8 cellular contexts compared by ENCODE assay signal in genomic region chr11:62338218-62338617, GRCh38. TPM values are rescaled to one million over a fixed set of nuclear protein-coding genes. Genes with fewer than 3 reads are reported as not detected.
DNase-seq lines count a peak whose midpoint lies in the region; ATAC-seq and TF ChIP-seq lines count a peak whose summit lies in the region.

No MANE protein-coding gene starts in this region.

- TF ChIP-seq POLR2A in gastroesophageal sphincter (IDR thresholded peaks at IDR 0.05) = no peak

- peaks cover 7% of the 10 kb centered on the region; the same call in 1 of the 2 replicates for H3K4me1 ChIP-seq in GM23338 (ENCODE audit: insufficient read depth)
- no peaks in the 10 kb centered on the region for H3K4me1 ChIP-seq in SJCRH30
- H3K4me1 ChIP-seq in gastroesophageal sphincter = peaks cover 0 to 16% (median 3%) of the 10 kb centered on the region in 3 donors
- no peaks in the 10 kb centered on the region for H3K4me1 ChIP-seq in rectal smooth muscle tissue (ENCODE audit: control insufficient read depth, insufficient read depth, low read length)

- no peak overlapping the region for H3K9ac ChIP-seq in rectal smooth muscle tissue (ENCODE audit: low read length)

- H3K27me3 ChIP-seq in GM23338 (ENCODE audit: insufficient read depth) (0 out of 2 replicates have a peak, but pooled peaks cover 11% of the 10 kb centered on the region), SJCRH30 (no peaks in the 10 kb centered on the region), gastroesophageal sphincter (peaks cover 9% of the 10 kb centered on the region), rectal smooth muscle tissue (ENCODE audit: control insufficient read depth, insufficient read depth, low read length) (no peaks in the 10 kb centered on the region)

- H3K4me2 ChIP-seq in GM23338 = peak overlapping the region; percentile 97

- 0 out of 2 replicates have a peak, but pooled peaks cover 8% of the 10 kb centered on the region for H3F3A ChIP-seq in GM23338 (replicated peaks; ENCODE audit: low read depth)

- H3K4me3 ChIP-seq in GM23338 (peak overlapping the region; percentile 91), SJCRH30 (peak overlapping the region; percentile 80), gastroesophageal sphincter (peak overlapping the region; percentile 46 to 78), rectal smooth muscle tissue (ENCODE audit: low read length) (peak overlapping the region; percentile 69)

- TF ChIP-seq EP300 in gastroesophageal sphincter (IDR thresholded peaks at IDR 0.05) = no peak

- WGBS in gastroesophageal sphincter (ENCODE audit: low coverage in 1 of 2), 2 donors = 20 to 27% methylated on average over 1 of the region's 1 CpG

- no peaks in the 10 kb centered on the region for H3K79me2 ChIP-seq in GM23338 (replicated peaks; ENCODE audit: insufficient read depth)

- peaks cover 7% of the 10 kb centered on the region; the same call in 1 of the 3 replicates for H3K36me3 Mint-ChIP-seq in GM23338 (ENCODE audit: low read depth)

- ATAC-seq in GM23338 = no peak
- ATAC-seq in gastroesophageal sphincter = no peak
- ATAC-seq in GM21515 (IDR thresholded peaks at IDR 0.05; ENCODE audit: unreplicated experiment) = no peak
- ATAC-seq in esophagus mucosa = no peak
- no peak for ATAC-seq in left lobe of liver

- H3K9me3 ChIP-seq in SJCRH30 (replicated peaks) = no peaks in the 10 kb centered on the region
- H3K9me3 ChIP-seq in gastroesophageal sphincter = no peaks in the 10 kb centered on the region

- peaks cover 16% of the 10 kb centered on the region; the same call in 2 of the 3 replicates for H3K4me1 Mint-ChIP-seq in GM23338

- no peaks in the 10 kb centered on the region for H3K36me3 ChIP-seq in GM23338 (ENCODE audit: insufficient read depth)
- H3K36me3 ChIP-seq in SJCRH30 = no peaks in the 10 kb centered on the region
- no peaks in the 10 kb centered on the region for H3K36me3 ChIP-seq in gastroesophageal sphincter
- no peaks in the 10 kb centered on the region for H3K36me3 ChIP-seq in rectal smooth muscle tissue (ENCODE audit: control insufficient read depth, insufficient read depth, low read length)

- no peaks in the 10 kb centered on the region; the same call in 2 of the 3 replicates for H3K9me3 Mint-ChIP-seq in GM23338

- H2AFZ ChIP-seq in GM23338 = peak overlapping the region; percentile 100; the same call in 1 of the 2 replicates

- H3K4me3 Mint-ChIP-seq in GM23338 = peak overlapping the region; percentile 91

- no peaks in the 10 kb centered on the region for H3K9me2 ChIP-seq in GM23338 (ENCODE audit: insufficient read depth)

- H3K27me3 Mint-ChIP-seq in GM23338 (ENCODE audit: insufficient read depth, low read depth, poor library complexity) = peaks cover 6% of the 10 kb centered on the region

- H4K20me1 ChIP-seq in GM23338 (replicated peaks; ENCODE audit: insufficient read depth) = no peaks in the 10 kb centered on the region; the same call in 1 of the 2 replicates

- no peak overlapping the region for H3K27ac Mint-ChIP-seq in GM23338

- TF ChIP-seq CTCF in GM23338 (conservative IDR thresholded peaks at IDR 0.05; ENCODE audit: low read depth in 2 of 2) (no peak), gastroesophageal sphincter (IDR thresholded peaks at IDR 0.05) (no peak)

- DNase-seq in GM23338 (ENCODE audit: low spot score) (no peak), SJCRH30 (no peak), NCI-H748 treated with DMSO at 0.1 percent for 48 hours (lab: John Stamatoyannopoulos, UW) (no peak), left lobe of liver (ENCODE audit: low spot score) (no peak)

- H3K27ac ChIP-seq in GM23338 (ENCODE audit: low read depth) (no peak overlapping the region), SJCRH30 (no peak overlapping the region), gastroesophageal sphincter (no peak overlapping the region), rectal smooth muscle tissue (ENCODE audit: low read depth, low read length) (no peak overlapping the region)

TF ChIP-seq in GM23338, 12 proteins besides CTCF, POLR2A, EP300 and RAD21 (continues in another document):
- no peak for TF ChIP-seq CREB1 (CRISPR knock-in tag; IDR thresholded peaks at IDR 0.05; ENCODE audit: low read depth)
- TF ChIP-seq STAT1 (IDR thresholded peaks at IDR 0.05; ENCODE audit: unreplicated experiment) = no peak
- no peak for TF ChIP-seq EZH2 (IDR thresholded peaks at IDR 0.05; ENCODE audit: low read depth, unreplicated experiment)
- no peak for TF ChIP-seq EZH2phosphoT487 (IDR thresholded peaks at IDR 0.05; ENCODE audit: unreplicated experiment)
- no peak for TF ChIP-seq ZNF462 (CRISPR knock-in tag; IDR thresholded peaks at IDR 0.05)
- no peak for TF ChIP-seq ZNF331 (CRISPR knock-in tag; IDR thresholded peaks at IDR 0.05; ENCODE audit: low read depth)
- no peak for TF ChIP-seq ZNF114 (CRISPR knock-in tag; IDR thresholded peaks at IDR 0.05)
- TF ChIP-seq POLR2AphosphoS5 (IDR thresholded peaks at IDR 0.05; ENCODE audit: low read depth) = no peak
- TF ChIP-seq JUNB (IDR thresholded peaks at IDR 0.05; ENCODE audit: unreplicated experiment) = no peak
- TF ChIP-seq NANOG (IDR thresholded peaks at IDR 0.05; ENCODE audit: borderline replicate concordance) = no peak

RNA-seq across cellular contexts. Expression of gene ASRGL1, which starts 1.0 kb away (rescaled TPM):
- total RNA-seq in GM23338 (2014; rRNA removed; shearing (Covaris generic)) = 32.9 and 38.4 TPM in 2 replicates
- 48.5 and 50.3 TPM in 2 replicates for polyA plus RNA-seq in GM23338 (2016; fragmentation: Nextera tagmentation; extraction: Ambion mirVana)
- 17.4 and 22.6 TPM in 2 replicates for total RNA-seq in SJCRH30 (2014; rRNA removed; shearing (Covaris generic))
- total RNA-seq in gastroesophageal sphincter (10 to 100 TPM; 10.1 to 16.3 (median 13.5) TPM), esophagus mucosa (1.2 TPM), left lobe of liver (5.6 TPM)

RNA-seq across cellular contexts. Expression of gene SCGB1D4, which starts 39.3 kb away (rescaled TPM):
- not detected in 2 replicates for total RNA-seq in GM23338 (2014; rRNA removed; shearing (Covaris generic))
- not detected in 2 replicates for polyA plus RNA-seq in GM23338 (2016; fragmentation: Nextera tagmentation; extraction: Ambion mirVana)
- total RNA-seq in SJCRH30 (2014; rRNA removed; shearing (Covaris generic)) = not detected in 2 replicates
- total RNA-seq in gastroesophageal sphincter = not detected
- total RNA-seq in esophagus mucosa = not detected
- total RNA-seq in left lobe of liver = not detected
